8 cellular contexts compared by ENCODE assay signal in the genomic region with DNA sequence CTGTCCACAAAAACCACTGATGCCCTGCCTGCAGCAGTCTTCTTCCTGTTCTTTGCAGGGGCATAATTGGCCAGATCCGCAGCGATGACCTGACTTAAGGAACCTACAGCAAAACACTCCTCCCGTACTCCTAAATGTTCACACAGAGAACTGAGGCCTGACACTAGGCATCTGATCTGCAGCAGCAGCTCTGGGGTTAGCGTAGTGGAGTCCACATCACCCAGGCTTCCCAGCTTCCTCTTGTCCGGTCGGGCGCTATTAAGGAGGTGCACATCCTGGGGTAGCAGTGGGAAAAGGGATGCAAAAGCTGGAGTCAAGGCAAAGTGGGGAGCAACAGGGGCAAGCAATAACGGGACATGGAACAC. TPM values are rescaled to one million over a fixed set of nuclear protein-coding genes. Genes with fewer than 3 reads are reported as not detected.
DNase-seq lines count a peak whose midpoint lies in the region; ATAC-seq and TF ChIP-seq lines count a peak whose summit lies in the region.

No MANE protein-coding gene starts in this region.

- H3K9me3 Mint-ChIP-seq in activated T-cell treated with anti-CD3 and anti-CD28 coated beads, Interleukin-2, amount 50 U/mL, for 4 hours: no peaks in the 10 kb centered on the region

- H3K4me3 ChIP-seq in Peyer's patch: peak overlapping the region; percentile 76 to 100 (median 86)
- peak overlapping the region; percentile 90 for H3K4me3 ChIP-seq in coronary artery
- H3K4me3 ChIP-seq in mesodermal cell (ENCODE audit: extremely low read depth, insufficient read depth, low read length, poor library complexity, severe bottlenecking): peak overlapping the region; percentile 89
- H3K4me3 ChIP-seq in uterus: peak overlapping the region; percentile 60 to 76

- H3K36me3 Mint-ChIP-seq in activated T-cell treated with anti-CD3 and anti-CD28 coated beads, Interleukin-2, amount 50 U/mL, for 4 hours (ENCODE audit: insufficient read depth): peaks cover 14% of the 10 kb centered on the region

- H3K4me3 Mint-ChIP-seq in activated T-cell treated with anti-CD3 and anti-CD28 coated beads, Interleukin-2, amount 50 U/mL, for 4 hours: peak overlapping the region; percentile 98

- intact Hi-C loops in uterus (cut with DNase I; ENCODE audit: low total_unique reads): no loop called here

- 0 to 4% methylated on average over 3 to 8 of the region's 8 CpGs for WGBS in mesodermal cell (ENCODE audit: insufficient coverage in 2 of 2), 2 experiments

- peaks cover 5% of the 10 kb centered on the region for H3K27me3 Mint-ChIP-seq in activated T-cell treated with anti-CD3 and anti-CD28 coated beads, Interleukin-2, amount 50 U/mL, for 4 hours (ENCODE audit: low read depth)

- peaks cover 44% of the 10 kb centered on the region for H3K4me1 Mint-ChIP-seq in activated T-cell treated with anti-CD3 and anti-CD28 coated beads, Interleukin-2, amount 50 U/mL, for 4 hours (ENCODE audit: low read depth)

- H3K4me1 ChIP-seq in Peyer's patch: peaks cover 0 to 27% (median 0%) of the 10 kb centered on the region in 4 donors
- H3K4me1 ChIP-seq in mesodermal cell (ENCODE audit: control insufficient read depth, insufficient read depth, low read length, poor library complexity, severe bottlenecking): no peaks in the 10 kb centered on the region
- H3K4me1 ChIP-seq in uterus: peaks cover 0 to 9% of the 10 kb centered on the region in 2 donors

- H3K36me3 ChIP-seq in Peyer's patch (no peaks in the 10 kb centered on the region), mesodermal cell (ENCODE audit: control insufficient read depth, insufficient read depth, low read length) (no peaks in the 10 kb centered on the region), uterus (no peaks in the 10 kb centered on the region)

- peak; percentile 2 to 25 for ATAC-seq in activated T-cell treated with anti-CD3 and anti-CD28 coated beads, Interleukin-2, amount 50 U/mL, for 4 hours
- ATAC-seq in HG03064 (IDR thresholded peaks at IDR 0.05; ENCODE audit: low read depth, unreplicated experiment): peak; percentile 11

- DNase-seq in activated T-cell treated with anti-CD3 and anti-CD28 coated beads, Interleukin-2, amount 50 U/mL, for 4 hours: no peak
- DNase-seq in activated T-cell treated with anti-CD3 and anti-CD28 coated beads for 4 hours (no peak), Peyer's patch (no peak), coronary artery (ENCODE audit: low spot score) (no peak), uterus (no peak), DMS79 (lab: John Stamatoyannopoulos, UW) (no peak)

- H3K27me3 ChIP-seq in Peyer's patch (no peaks in the 10 kb centered on the region), uterus (no peaks in the 10 kb centered on the region)

- TF ChIP-seq CTCF in Peyer's patch (IDR thresholded peaks at IDR 0.05) (no peak), coronary artery (IDR thresholded peaks at IDR 0.05) (no peak), uterus (IDR thresholded peaks at IDR 0.05) (no peak)

- H3K9me3 ChIP-seq in Peyer's patch (no peaks in the 10 kb centered on the region), mesodermal cell (ENCODE audit: control insufficient read depth, low read length) (no peaks in the 10 kb centered on the region), uterus (no peaks in the 10 kb centered on the region)

- H3K27ac ChIP-seq in Peyer's patch (peak overlapping the region; percentile 45 to 77 (median 56)), coronary artery (no peak overlapping the region), mesodermal cell (ENCODE audit: low read depth, low read length, severe bottlenecking) (no peak overlapping the region), uterus (no peak overlapping the region)

- no peak for TF ChIP-seq POLR2A in Peyer's patch (IDR thresholded peaks at IDR 0.05)
- no peak for TF ChIP-seq POLR2A in uterus (IDR thresholded peaks at IDR 0.05)

RNA-seq across cellular contexts. Expression of a gene that starts 0.8 kb away (rescaled TPM):
- 10 to 100 TPM; 45.0 to 48.9 (median 46.9) TPM for total RNA-seq in activated T-cell treated with anti-CD3 and anti-CD28 coated beads, Interleukin-2, amount 50 U/mL, for 4 hours
- total RNA-seq in Peyer's patch (100 to 1,000 TPM in 1 of 4 donors, 10 to 100 TPM in 3; 17.3 to 165 (median 30.1) TPM), uterus (10 to 100 TPM; 19.6 to 36.2 (median 24.5) TPM)
- polyA plus RNA-seq in mesodermal cell (2013, experiment 1 of 2): 6.5 TPM
- polyA plus RNA-seq in mesodermal cell (2013, experiment 2 of 2): 5.2 TPM

RNA-seq across cellular contexts. Expression of a gene that starts 12.3 kb away (rescaled TPM):
- 10 to 100 TPM; 74.8 to 84.5 (median 80.0) TPM for total RNA-seq in activated T-cell treated with anti-CD3 and anti-CD28 coated beads, Interleukin-2, amount 50 U/mL, for 4 hours
- total RNA-seq in Peyer's patch (10 to 100 TPM; 31.5 to 62.7 (median 45.3) TPM), uterus (100 to 1,000 TPM in 1 of 4 donors, 10 to 100 TPM in 3; 55.1 to 106 (median 69.2) TPM)
- polyA plus RNA-seq in mesodermal cell (2013, experiment 1 of 2): 59.6 TPM
- 64.2 TPM for polyA plus RNA-seq in mesodermal cell (2013, experiment 2 of 2)

Comparison
In these comparisons a context has a peak if more than half of its experiments do, and no peak if none do; other contexts are left out.
1. H3K27ac ChIP-seq: peak in Peyer's patch (4 of 4); none in coronary artery (0 of 2), mesodermal cell (single experiment) and uterus (0 of 2).
2. Peak in every context shown above with its lines, with median percentiles within 50 percentile points of each other: H3K4me3 ChIP-seq.